In the genomic region with DNA sequence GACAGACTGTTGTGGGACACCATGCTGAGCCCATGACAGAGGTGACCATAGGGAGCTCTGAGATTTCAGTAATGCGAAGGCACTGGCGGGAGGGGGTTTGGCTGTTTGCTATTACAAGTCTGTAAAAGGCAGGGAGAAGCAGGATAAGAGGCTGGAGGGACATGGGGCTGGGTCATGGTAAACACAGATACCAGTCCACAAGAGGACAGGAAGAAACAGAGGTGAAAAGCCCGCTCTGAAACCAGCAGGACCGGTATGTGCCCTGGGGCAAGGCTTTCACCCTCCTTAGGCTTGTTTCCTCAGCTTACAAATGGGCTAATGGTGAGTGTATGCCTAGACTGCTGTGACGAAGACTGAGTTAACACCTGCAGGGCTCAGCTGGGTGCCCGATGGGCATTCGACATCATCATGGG, we compare ENCODE assay signal across 14 cellular contexts. TPM values are rescaled to one million over a fixed set of nuclear protein-coding genes. Genes with fewer than 3 reads are reported as not detected.
A peak's percentile ranks its signal among the peaks of the same experiment; 100 is the strongest.
DNase-seq lines count a peak whose midpoint lies in the region; ATAC-seq and TF ChIP-seq lines count a peak whose summit lies in the region.
"Had no signal": no experiment of that assay in that cellular context is flagged by ENCODE, and none has a peak within 500 bp of the region (broad histone marks: within the 10 kb centered on the region; RNA-seq: fewer than 3 reads in every experiment).

No MANE protein-coding gene starts in this region.

- no peak for TF ChIP-seq POLR2A in spleen (IDR thresholded peaks at IDR 0.05)

- DNase-seq in activated CD4-positive, alpha-beta T cell treated with anti-CD3 and anti-CD28 coated beads, Interleukin-2, amount 10 ng/mL, durations not matched to agents 24 days and 14 days = no peak
- DNase-seq in activated CD4-positive, alpha-beta T cell treated with anti-CD3 and anti-CD28 coated beads for 4 hours = no peak
- peak; percentile 69 for DNase-seq in NCI-H146 (lab: John Stamatoyannopoulos, UW)
- DNase-seq in iPS-NIHi7 (ENCODE audit: extremely low spot score) = peak; percentile 31
- peak; percentile 45 for DNase-seq in spleen
- DNase-seq in aorta = no peak
- no peak for DNase-seq in dedifferentiated amniotic fluid mesenchymal stem cell (ENCODE audit: extremely low spot score)
- DNase-seq: ACHN; activated CD4-positive, alpha-beta T cell treated with anti-CD3 and anti-CD28 coated beads, Interleukin-2, amount 10 ng/mL, durations not matched to agents 7 days and 5 days; activated gamma-delta T cell; NCI-H2171; small intestine had no signal

- TF ChIP-seq CTCF in spleen (IDR thresholded peaks at IDR 0.05 in 8 of 11, conservative IDR thresholded peaks at IDR 0.05 in 3 of 11) = no peak

- H3K4me3 ChIP-seq in spleen (no peak overlapping the region), aorta (ENCODE audit: low read length in 2 of 2) (no peak overlapping the region)

- H3K9me3 ChIP-seq in spleen (no peaks in the 10 kb centered on the region), aorta (ENCODE audit: control insufficient read depth, low read length) (no peaks in the 10 kb centered on the region)

- H3K36me3 Mint-ChIP-seq in activated CD4-positive, alpha-beta T cell treated with anti-CD3 and anti-CD28 coated beads, Interleukin-2, amount 10 ng/mL, durations not matched to agents 24 days and 14 days (ENCODE audit: low read depth) = peaks cover 20% of the 10 kb centered on the region

- no peaks in the 10 kb centered on the region for H3K27me3 Mint-ChIP-seq in activated CD4-positive, alpha-beta T cell treated with anti-CD3 and anti-CD28 coated beads, Interleukin-2, amount 10 ng/mL, durations not matched to agents 24 days and 14 days
- H3K27me3 Mint-ChIP-seq: activated CD4-positive, alpha-beta T cell treated with anti-CD3 and anti-CD28 coated beads, Interleukin-2, amount 10 ng/mL, durations not matched to agents 7 days and 5 days had no signal

- H3K27ac Mint-ChIP-seq in activated CD4-positive, alpha-beta T cell treated with anti-CD3 and anti-CD28 coated beads, Interleukin-2, amount 10 ng/mL, durations not matched to agents 24 days and 14 days = peak overlapping the region; percentile 51
- H3K27ac Mint-ChIP-seq: activated CD4-positive, alpha-beta T cell treated with anti-CD3 and anti-CD28 coated beads, Interleukin-2, amount 10 ng/mL, durations not matched to agents 7 days and 5 days had no signal

- ATAC-seq in GM19023 (IDR thresholded peaks at IDR 0.05; ENCODE audit: unreplicated experiment) (no peak), aorta (ENCODE audit: low FRiP score) (no peak)

- WGBS in spleen, 5 donors = 93 to 97% (median 95%) methylated on average over 7 of the region's 7 CpGs
- WGBS in aorta, 2 donors = 90 to 93% methylated on average over 7 of the region's 7 CpGs

- H3K4me1 ChIP-seq in spleen (peaks cover 0 to 34% (median 9%) of the 10 kb centered on the region in 6 donors), aorta (ENCODE audit: control insufficient read depth in 1 of 2, insufficient read depth in 2 of 2, low read length in 2 of 2) (peaks cover 0 to 8% of the 10 kb centered on the region in 2 donors)

- H3K36me3 ChIP-seq in spleen (peaks cover 0 to 96% (median 50%) of the 10 kb centered on the region in 6 donors), aorta (ENCODE audit: control insufficient read depth in 1 of 2, insufficient read depth in 2 of 2, low read length in 1 of 2) (no peaks in the 10 kb centered on the region)

- H3K9me3 Mint-ChIP-seq in activated CD4-positive, alpha-beta T cell treated with anti-CD3 and anti-CD28 coated beads, Interleukin-2, amount 10 ng/mL, durations not matched to agents 24 days and 14 days = no peaks in the 10 kb centered on the region
- H3K9me3 Mint-ChIP-seq: activated CD4-positive, alpha-beta T cell treated with anti-CD3 and anti-CD28 coated beads, Interleukin-2, amount 10 ng/mL, durations not matched to agents 7 days and 5 days had no signal

- H3K4me3 Mint-ChIP-seq in activated CD4-positive, alpha-beta T cell treated with anti-CD3 and anti-CD28 coated beads, Interleukin-2, amount 10 ng/mL, durations not matched to agents 24 days and 14 days = no peak overlapping the region
- H3K4me3 Mint-ChIP-seq: activated CD4-positive, alpha-beta T cell treated with anti-CD3 and anti-CD28 coated beads, Interleukin-2, amount 10 ng/mL, durations not matched to agents 7 days and 5 days had no signal

- H3K27ac ChIP-seq in spleen (peak overlapping the region in 1 of 8 donors; percentile 35), aorta (ENCODE audit: low read depth in 1 of 2, low read length in 2 of 2) (no peak overlapping the region)

- intact Hi-C loops in activated CD4-positive, alpha-beta T cell treated with anti-CD3 and anti-CD28 coated beads, Interleukin-2, amount 10 ng/mL, durations not matched to agents 24 days and 14 days (cut with micrococcal nuclease) = no loop called here
- intact Hi-C loops in spleen (cut with DNase I; ENCODE audit: low total_unique reads) = no loop called here
- intact Hi-C loops in aorta (cut with DNase I) = no loop called here

- H3K27me3 ChIP-seq in spleen (replicated peaks in 1 of 7) = no peaks in the 10 kb centered on the region
- no peaks in the 10 kb centered on the region for H3K27me3 ChIP-seq in aorta (ENCODE audit: control insufficient read depth in 1 of 2, insufficient read depth in 2 of 2, low read length in 1 of 2)

- peaks cover 3% of the 10 kb centered on the region for H3K4me1 Mint-ChIP-seq in activated CD4-positive, alpha-beta T cell treated with anti-CD3 and anti-CD28 coated beads, Interleukin-2, amount 10 ng/mL, durations not matched to agents 24 days and 14 days

RNA-seq across cellular contexts. Expression of gene ANXA11, which starts 34.1 kb away (rescaled TPM):
- 223 and 232 TPM in 2 replicates for total RNA-seq in activated CD4-positive, alpha-beta T cell treated with anti-CD3 and anti-CD28 coated beads, Interleukin-2, amount 10 ng/mL, durations not matched to agents 24 days and 14 days
- total RNA-seq in spleen (100 to 1,000 TPM; 102 to 201 (median 157) TPM), aorta (100 to 1,000 TPM; 227 to 256 TPM)
- polyA plus RNA-seq in spleen (100 to 1,000 TPM in 2 of 3 donors, 10 to 100 TPM in 1; 89.9 to 143 (median 117) TPM), aorta (100 to 1,000 TPM in 1 of 2 donors, 10 to 100 TPM in 1; 97.3 to 160 TPM)
- polyA plus RNA-seq: neural cell had no signal

RNA-seq across cellular contexts. Expression of gene PLAC9, which starts 38.7 kb away (rescaled TPM):
- total RNA-seq in activated CD4-positive, alpha-beta T cell treated with anti-CD3 and anti-CD28 coated beads, Interleukin-2, amount 10 ng/mL, durations not matched to agents 24 days and 14 days = not detected in 2 replicates
- total RNA-seq in spleen (1 to 10 TPM in 6 of 7 donors, not detected in 1; 1.0 to 3.8 (median 2.0) TPM), aorta (100 to 1,000 TPM in 1 of 2 donors, 10 to 100 TPM in 1; 37.7 to 113 TPM)
- polyA plus RNA-seq in spleen (1 to 10 TPM; 5.6 to 8.0 (median 6.7) TPM), aorta (100 to 1,000 TPM in 1 of 2 donors, 10 to 100 TPM in 1; 72.6 to 166 TPM)
- total RNA-seq: activated CD4-positive, alpha-beta T cell treated with anti-CD3 and anti-CD28 coated beads, Interleukin-2, amount 10 ng/mL, durations not matched to agents 7 days and 5 days had no signal
- polyA plus RNA-seq: neural cell had no signal

Comparison
In these comparisons a context has a peak if more than half of its experiments do, and no peak if none do; other contexts are left out.
1. DNase-seq: peak in NCI-H146 (single experiment), iPS-NIHi7 (single experiment) and spleen (single experiment); none in activated CD4-positive, alpha-beta T cell treated with anti-CD3 and anti-CD28 coated beads, Interleukin-2, amount 10 ng/mL, durations not matched to agents 24 days and 14 days (single experiment), activated CD4-positive, alpha-beta T cell treated with anti-CD3 and anti-CD28 coated beads for 4 hours (0 of 2), aorta (0 of 2) and dedifferentiated amniotic fluid mesenchymal stem cell (single experiment).
2. RNA of gene PLAC9, which starts 38.7 kb away (total RNA-seq): 37.7 to 113 TPM in aorta; 1.0 to 3.8 TPM in spleen and not detected in activated CD4-positive, alpha-beta T cell treated with anti-CD3 and anti-CD28 coated beads, Interleukin-2, amount 10 ng/mL, durations not matched to agents 24 days and 14 days; every median in the first group is over 4 times any median in the second.